ENCODE assay signal across 29 cellular contexts in genomic region chr16:49337814-49338350, GRCh38. TPM values are rescaled to one million over a fixed set of nuclear protein-coding genes. Genes with fewer than 3 reads are reported as not detected.
DNase-seq lines count a peak whose midpoint lies in the region; ATAC-seq and TF ChIP-seq lines count a peak whose summit lies in the region.
"Had no signal": no experiment of that assay in that cellular context is flagged by ENCODE, and none has a peak within 500 bp of the region (broad histone marks: within the 10 kb centered on the region; RNA-seq: fewer than 3 reads in every experiment).

No MANE protein-coding gene starts in this region.

- H3K9ac ChIP-seq in H9 (ENCODE audit: extremely low read depth, insufficient read length, low read length) (no peak overlapping the region), mesendoderm (ENCODE audit: low read length) (no peak overlapping the region)

- H3K4me1 Mint-ChIP-seq in H9: peaks cover 21 to 31% of the 10 kb centered on the region in 2 experiments

- no peak overlapping the region for H2AK5ac ChIP-seq in H9 (ENCODE audit: insufficient read length, low read length)
- H2AK5ac ChIP-seq in mesendoderm (ENCODE audit: low read length): no peak overlapping the region

- no peak overlapping the region for H3K14ac ChIP-seq in H9 (ENCODE audit: insufficient read depth, low read length)

- H3K18ac ChIP-seq in H9 (ENCODE audit: insufficient read length, low read depth, low read length): no peak overlapping the region
- no peak overlapping the region for H3K18ac ChIP-seq in mesendoderm (ENCODE audit: low read length)

- no peak overlapping the region for H2BK20ac ChIP-seq in H9 (ENCODE audit: low read depth, low read length, poor library complexity, severe bottlenecking)

- no peak overlapping the region for H3K23ac ChIP-seq in H9 (ENCODE audit: insufficient read length, low read depth, low read length)
- no peak overlapping the region for H3K23ac ChIP-seq in mesendoderm (ENCODE audit: low read length)

- H2BK12ac ChIP-seq in H9 (ENCODE audit: insufficient read length, low read depth, low read length): no peak overlapping the region

- H4K91ac ChIP-seq in H9 (ENCODE audit: insufficient read length, low read depth, low read length): no peak overlapping the region

- H3K27me3 ChIP-seq in H9 (ENCODE audit: insufficient read depth, low read length) (no peaks in the 10 kb centered on the region), mesendoderm (ENCODE audit: insufficient read depth, low read length, poor library complexity) (no peaks in the 10 kb centered on the region)
- H3K27me3 ChIP-seq: MG63 had no signal

- H3K56ac ChIP-seq in H9 (ENCODE audit: insufficient read length, low read depth, low read length) (no peak overlapping the region), mesendoderm (ENCODE audit: low read length) (no peak overlapping the region)

- DNase-seq in NCI-H2029 (lab: John Stamatoyannopoulos, UW): peak; percentile 18
- no peak for DNase-seq in NCI-H2029 treated with DMSO at 0.1 percent for 48 hours (lab: John Stamatoyannopoulos, UW)
- no peak for DNase-seq in H9
- DNase-seq in NCI-H69 (lab: John Stamatoyannopoulos, UW): peak; percentile 28
- DNase-seq in mesendoderm: peak; percentile 37
- no peak for DNase-seq in T-helper 1 cell
- DNase-seq: activated CD8-positive, alpha-beta memory T cell treated with anti-CD3 and anti-CD28 coated beads, Interleukin-2, amount 50 U/mL, for 4 hours; AML-193; DMS53; GF-D8; GOT3; KBM-7; MG63; NCI-H2081 treated with DMSO at 0.1 percent for 48 hours; NCI-H748 treated with DMSO at 0.1 percent for 48 hours; PC-3; Right ventricle myocardium superior; T-helper 9 cell; trophoblast cell had no signal

- no CpG with 5 or more reads among the region's 6 CpGs for WGBS in H9 (ENCODE audit: extremely low coverage, insufficient read length, low lambda C conversion rate)
- WGBS in mesendoderm (ENCODE audit: extremely low coverage, insufficient coverage, low lambda C conversion rate): no CpG with 5 or more reads among the region's 6 CpGs

- no peaks in the 10 kb centered on the region for H3K36me3 ChIP-seq in mesendoderm (ENCODE audit: control insufficient read depth, insufficient read depth, low read length)
- H3K36me3 ChIP-seq: MG63, neutrophil had no signal

- no peak overlapping the region for H3K4me2 ChIP-seq in H9 (ENCODE audit: insufficient read depth, insufficient read length, low read length)
- no peak overlapping the region for H3K4me2 ChIP-seq in mesendoderm (ENCODE audit: low read length)

- H3K23me2 ChIP-seq in H9 (ENCODE audit: insufficient read length, low read depth, low read length, poor library complexity, severe bottlenecking): no peaks in the 10 kb centered on the region

- H3K27me3 Mint-ChIP-seq in H9 (ENCODE audit: low read depth): peaks cover 9% of the 10 kb centered on the region

- no peak overlapping the region for H3K27ac Mint-ChIP-seq in H9
- H3K27ac Mint-ChIP-seq: activated naive CD4-positive, alpha-beta T cell treated with anti-CD3 and anti-CD28 coated beads, Interleukin-2, amount 50 U/mL, for 72 hours; activated T-helper 2 cell treated with anti-CD3 and anti-CD28 coated beads, Interferon-gamma antibody, Interleukin-2, Interleukin-4, amounts not matched to agents 10 μg/mL and 5 μg/mL and 100 μg/mL, durations not matched to agents 14 hours and 24 hours and 36 hours; progenitor cell of endocrine pancreas had no signal

- peak; percentile 42; the same call in 2 of the 3 replicates for TF ChIP-seq CTCF in H9 (conservative IDR thresholded peaks at IDR 0.05)

- H3K27ac ChIP-seq in H9 (ENCODE audit: insufficient read length, low read depth, low read length) (no peak overlapping the region), mesendoderm (ENCODE audit: low read depth, low read length) (no peak overlapping the region)
- H3K27ac ChIP-seq: neutrophil had no signal

- H3T11ph ChIP-seq in H9 (ENCODE audit: low read length): no peak overlapping the region

- no peak for ATAC-seq in HG03354 (IDR thresholded peaks at IDR 0.05; ENCODE audit: poor library complexity, severe bottlenecking, unreplicated experiment)
- ATAC-seq in GM18858 (IDR thresholded peaks at IDR 0.05; ENCODE audit: unreplicated experiment): no peak
- ATAC-seq: activated naive CD4-positive, alpha-beta T cell treated with anti-CD3 and anti-CD28 coated beads, Interleukin-2, amount 50 U/mL, for 72 hours; PC-3 had no signal

- H2BK5ac ChIP-seq in H9 (ENCODE audit: insufficient read length, low read length) (no peak overlapping the region), mesendoderm (ENCODE audit: low read length) (no peak overlapping the region)

- H3K4me3 ChIP-seq in mesendoderm (ENCODE audit: low read length): no peak overlapping the region
- H3K4me3 ChIP-seq: MG63 had no signal

- H2BK120ac ChIP-seq in H9 (ENCODE audit: low read depth, low read length, poor library complexity, severe bottlenecking) (no peak overlapping the region), mesendoderm (ENCODE audit: low read depth, low read length) (no peak overlapping the region)

- H4K8ac ChIP-seq in H9 (replicated peaks; ENCODE audit: insufficient read length, low read depth, low read length) (no peak overlapping the region), mesendoderm (ENCODE audit: low read depth, low read length) (no peak overlapping the region)

- H3K4me1 ChIP-seq in H9 (ENCODE audit: insufficient read depth, low read length): 0 out of 2 replicates have a peak, but pooled peaks cover 3% of the 10 kb centered on the region
- H3K4me1 ChIP-seq in mesendoderm (ENCODE audit: control insufficient read depth, low read depth, low read length): no peaks in the 10 kb centered on the region

- no peak overlapping the region for H3K4ac ChIP-seq in H9 (ENCODE audit: low read depth, low read length)
- no peak overlapping the region for H3K4ac ChIP-seq in mesendoderm (ENCODE audit: low read depth, low read length)

- H2BK15ac ChIP-seq in H9 (ENCODE audit: low read depth, low read length): no peak overlapping the region
- no peak overlapping the region for H2BK15ac ChIP-seq in mesendoderm (replicated peaks; ENCODE audit: low read depth)

- H3K79me1 ChIP-seq in H9 (ENCODE audit: insufficient read depth, low read depth, low read length, poor library complexity, severe bottlenecking) (no peaks in the 10 kb centered on the region), mesendoderm (ENCODE audit: low read length) (no peaks in the 10 kb centered on the region)

- no peak overlapping the region for H3K4me3 Mint-ChIP-seq in H9

- H3K9me3 ChIP-seq in H9 (ENCODE audit: control insufficient read depth, low read depth, low read length): no peaks in the 10 kb centered on the region
- H3K9me3 ChIP-seq: MG63, neutrophil had no signal

- no peaks in the 10 kb centered on the region for H4K20me1 ChIP-seq in H9 (ENCODE audit: control insufficient read depth, insufficient read depth, insufficient read length)

- H3K79me2 ChIP-seq in H9 (ENCODE audit: insufficient read depth, low read length) (no peaks in the 10 kb centered on the region), mesendoderm (ENCODE audit: control insufficient read depth, insufficient read depth, low read length) (no peaks in the 10 kb centered on the region)

- H3K9me3 Mint-ChIP-seq in H9: no peaks in the 10 kb centered on the region; a peak in 1 of 5 replicates
- H3K9me3 Mint-ChIP-seq: activated naive CD4-positive, alpha-beta T cell treated with anti-CD3 and anti-CD28 coated beads, Interleukin-2, amount 50 U/mL, for 72 hours; activated T-helper 2 cell treated with anti-CD3 and anti-CD28 coated beads, Interferon-gamma antibody, Interleukin-2, Interleukin-4, amounts not matched to agents 10 μg/mL and 5 μg/mL and 100 μg/mL, durations not matched to agents 14 hours and 24 hours and 36 hours had no signal

- H4K5ac ChIP-seq in H9 (ENCODE audit: insufficient read length, low read depth, low read length) (no peak overlapping the region), mesendoderm (ENCODE audit: low read length) (no peak overlapping the region)

- H3K36me3 Mint-ChIP-seq in H9 (ENCODE audit: insufficient read depth in 1 of 3, low read depth in 3 of 3): no peaks in the 10 kb centered on the region
- H3K36me3 Mint-ChIP-seq: activated naive CD4-positive, alpha-beta T cell treated with anti-CD3 and anti-CD28 coated beads, Interleukin-2, amount 50 U/mL, for 72 hours had no signal

- no peak overlapping the region for H2AFZ ChIP-seq in H9 (ENCODE audit: low read length)

RNA-seq across cellular contexts. Expression of gene C16orf78, which starts 35.7 kb away (rescaled TPM):
- not detected in 2 replicates for total RNA-seq in H9 (2021)
- polyA plus RNA-seq in mesendoderm (2013, experiment 1 of 2): 0.17 TPM
- 0.27 TPM for polyA plus RNA-seq in mesendoderm (2013, experiment 2 of 2)
- total RNA-seq: A172; activated naive CD4-positive, alpha-beta T cell treated with anti-CD3 and anti-CD28 coated beads, Interleukin-2, amount 50 U/mL, for 72 hours; activated T-helper 2 cell treated with anti-CD3 and anti-CD28 coated beads, Interferon-gamma antibody, Interleukin-2, Interleukin-4, amounts not matched to agents 10 μg/mL and 5 μg/mL and 100 μg/mL, durations not matched to agents 14 hours and 24 hours and 36 hours; HT1080; kidney epithelial cell; lung microvascular endothelial cell; PC-3; progenitor cell of endocrine pancreas; Right ventricle myocardium superior had no signal

RNA-seq across cellular contexts. Expression of gene CBLN1, which starts 56.2 kb away (rescaled TPM):
- total RNA-seq in H9 (2021): 4.7 and 5.6 TPM in 2 replicates
- polyA plus RNA-seq in mesendoderm (2013, experiment 1 of 2): 12.0 TPM
- 11.7 TPM for polyA plus RNA-seq in mesendoderm (2013, experiment 2 of 2)
- total RNA-seq: A172; activated naive CD4-positive, alpha-beta T cell treated with anti-CD3 and anti-CD28 coated beads, Interleukin-2, amount 50 U/mL, for 72 hours; activated T-helper 2 cell treated with anti-CD3 and anti-CD28 coated beads, Interferon-gamma antibody, Interleukin-2, Interleukin-4, amounts not matched to agents 10 μg/mL and 5 μg/mL and 100 μg/mL, durations not matched to agents 14 hours and 24 hours and 36 hours; HT1080; kidney epithelial cell; lung microvascular endothelial cell had no signal

Comparison
In these comparisons a context has a peak if more than half of its experiments do, and no peak if none do; other contexts are left out.
1. DNase-seq: peak in NCI-H2029 (single experiment), NCI-H69 (single experiment) and mesendoderm (single experiment); none in NCI-H2029 treated with DMSO at 0.1 percent for 48 hours (single experiment), H9 (single experiment) and T-helper 1 cell (0 of 5).